In genomic region chr11:133678211-133678610, GRCh38 we compare ENCODE assay signal across 18 cellular contexts.
DNase-seq lines count a peak whose midpoint lies in the region; ATAC-seq and TF ChIP-seq lines count a peak whose summit lies in the region.
"Had no signal": no experiment of that assay in that cellular context is flagged by ENCODE, and none has a peak within 500 bp of the region (broad histone marks: within the 10 kb centered on the region; RNA-seq: fewer than 3 reads in every experiment).

No MANE protein-coding gene starts in this region.

- H3K4me1 Mint-ChIP-seq in glutamatergic neuron (ENCODE audit: low read depth, unreplicated experiment): peaks cover 46% of the 10 kb centered on the region
- H3K4me1 Mint-ChIP-seq: CD4-positive, alpha-beta memory T cell had no signal

- in situ Hi-C loops in ACHN (cut with HindIII; ENCODE audit: low pct_ligation_motif_present, low pct_unique_long_range_greater_than_20kb, low sequenced_read_pairs): no loop called here

- ATAC-seq in GM21367 (IDR thresholded peaks at IDR 0.05; ENCODE audit: unreplicated experiment) (no peak), HG02938 (IDR thresholded peaks at IDR 0.05; ENCODE audit: unreplicated experiment) (no peak)
- ATAC-seq: GM12878, GM23338, HCT116 had no signal

- no peaks in the 10 kb centered on the region for H3K27me3 Mint-ChIP-seq in glutamatergic neuron (ENCODE audit: unreplicated experiment)

- H3K9me3 Mint-ChIP-seq in glutamatergic neuron (ENCODE audit: unreplicated experiment): no peaks in the 10 kb centered on the region
- H3K9me3 Mint-ChIP-seq: GM23338, H9 had no signal

- no peaks in the 10 kb centered on the region for H3K36me3 Mint-ChIP-seq in glutamatergic neuron (ENCODE audit: unreplicated experiment)
- H3K36me3 Mint-ChIP-seq: CD4-positive, alpha-beta memory T cell had no signal

- H3K4me3 Mint-ChIP-seq in glutamatergic neuron (ENCODE audit: unreplicated experiment): peak overlapping the region; percentile 7
- H3K4me3 Mint-ChIP-seq: CD4-positive, alpha-beta memory T cell; GM23338; H9 had no signal

- peak; percentile 74 to 93 for DNase-seq in NCI-H524 (lab: John Stamatoyannopoulos, UW)
- DNase-seq in NCI-H82 treated with DMSO at 0.1 percent for 48 hours (lab: John Stamatoyannopoulos, UW; ENCODE audit: unreplicated experiment): peak; percentile 17
- no peak for DNase-seq in glutamatergic neuron
- DNase-seq in ACHN: no peak
- DNase-seq: C1 segment of cervical spinal cord; Calu3; CD4-positive, alpha-beta memory T cell; COR-L47; DMS 273 treated with DMSO at 0.1 percent for 48 hours; DMS79; EL; GDM1; H9 had no signal

- TF ChIP-seq CTCF in glutamatergic neuron (IDR thresholded peaks at IDR 0.05; ENCODE audit: partially characterized antibody, unreplicated experiment): no peak

- peak overlapping the region; percentile 60 for H3K27ac Mint-ChIP-seq in glutamatergic neuron (ENCODE audit: unreplicated experiment)
- H3K27ac Mint-ChIP-seq: CD4-positive, alpha-beta memory T cell; GM23338; H9 had no signal

Comparison
In these comparisons a context has a peak if more than half of its experiments do, and no peak if none do; other contexts are left out.
1. DNase-seq: peak in NCI-H524 (2 of 2) and NCI-H82 treated with DMSO at 0.1 percent for 48 hours (single experiment); none in glutamatergic neuron (single experiment) and ACHN (single experiment).